Comparison of ENCODE assay signal across 1 cellular context in the genomic region with DNA sequence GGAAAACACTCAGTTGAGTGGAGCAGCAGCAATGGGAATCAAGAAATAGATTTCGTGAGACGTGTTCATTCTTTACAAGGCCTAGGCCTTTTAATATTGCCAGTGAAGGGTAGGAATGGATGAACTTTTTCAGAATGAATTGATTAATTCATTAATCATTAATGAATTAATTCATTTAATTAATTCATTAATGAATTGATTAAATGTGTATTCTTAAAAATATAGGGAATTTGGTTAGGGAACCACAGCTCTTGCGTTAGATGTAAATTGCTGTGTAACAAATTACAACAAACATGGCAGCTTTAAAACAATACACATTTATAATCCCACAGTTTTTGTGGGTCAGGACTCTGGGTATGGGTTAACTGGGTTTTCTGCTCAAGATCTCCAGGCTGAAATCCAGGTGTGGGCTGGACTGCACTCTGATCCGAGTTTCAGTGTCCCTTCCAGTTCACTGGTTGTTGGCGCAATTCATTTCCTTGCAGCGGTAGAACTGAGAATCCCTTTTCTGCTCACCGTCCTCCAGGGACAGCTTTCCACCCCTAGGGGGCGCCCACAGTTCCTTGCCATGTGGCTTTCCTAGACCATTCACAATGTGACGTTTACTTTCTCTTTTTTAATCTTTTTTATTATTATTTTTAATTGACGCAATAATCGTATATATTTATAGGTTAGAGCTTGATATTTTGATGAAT.
TF ChIP-seq lines count a peak whose summit lies in the region.

No MANE protein-coding gene starts in this region.

TF ChIP-seq in HepG2, 621 proteins besides CTCF, POLR2A, EP300 and RAD21 (continued from another document and continues in another):
- TF ChIP-seq ZNF30 (CRISPR knock-in tag; IDR thresholded peaks at IDR 0.05) (no peak), ZNF24 (IDR thresholded peaks at IDR 0.05) (no peak; the same call in 1 of the 2 replicates), ZBTB7A (CRISPR knock-in tag; IDR thresholded peaks at IDR 0.05) (no peak), RNF2 (conservative IDR thresholded peaks at IDR 0.05; ENCODE audit: low read depth) (no peak), ZNF589 (CRISPR knock-in tag; conservative IDR thresholded peaks at IDR 0.05) (no peak), KAT8 (CRISPR knock-in tag; IDR thresholded peaks at IDR 0.05) (no peak), ZNF557 (CRISPR knock-in tag; IDR thresholded peaks at IDR 0.05) (peak; percentile 80; the same call in 1 of the 2 replicates), MIER3 (CRISPR knock-in tag; IDR thresholded peaks at IDR 0.05; ENCODE audit: borderline replicate concordance) (peak; percentile 87; the same call in 1 of the 2 replicates), FOXK1 (CRISPR knock-in tag; IDR thresholded peaks at IDR 0.05; ENCODE audit: borderline replicate concordance, low read depth) (peak; percentile 71; the same call in 1 of the 2 replicates), SMARCE1 (IDR thresholded peaks at IDR 0.05; ENCODE audit: borderline replicate concordance) (no peak), ZSCAN25 (CRISPR knock-in tag; IDR thresholded peaks at IDR 0.05) (no peak), ZNF549 (CRISPR knock-in tag; IDR thresholded peaks at IDR 0.05) (no peak), ZBTB20 (CRISPR knock-in tag; IDR thresholded peaks at IDR 0.05; ENCODE audit: borderline replicate concordance, low read depth) (no peak), HOXA7 (CRISPR knock-in tag; IDR thresholded peaks at IDR 0.05) (no peak), KLF16 (CRISPR knock-in tag; IDR thresholded peaks at IDR 0.05) (peak in 1 of 2 experiments; percentile 57; a peak in 1 of 4 replicates), HES4 (CRISPR knock-in tag; IDR thresholded peaks at IDR 0.05; ENCODE audit: borderline replicate concordance) (no peak), GABPB1 (CRISPR knock-in tag; IDR thresholded peaks at IDR 0.05) (no peak; the same call in 1 of the 2 replicates), WIZ (CRISPR knock-in tag; IDR thresholded peaks at IDR 0.05) (no peak), ZNF354B (CRISPR knock-in tag; IDR thresholded peaks at IDR 0.05) (no peak), ZNF460 (CRISPR knock-in tag; IDR thresholded peaks at IDR 0.05; ENCODE audit: borderline replicate concordance) (no peak), NFE2L1 (CRISPR knock-in tag; IDR thresholded peaks at IDR 0.05; ENCODE audit: borderline replicate concordance) (no peak), PHF21A (CRISPR knock-in tag; IDR thresholded peaks at IDR 0.05) (no peak), ZNF546 (CRISPR knock-in tag; conservative IDR thresholded peaks at IDR 0.05) (no peak), ZNF563 (CRISPR knock-in tag; IDR thresholded peaks at IDR 0.05) (no peak), ZMYM4 (CRISPR knock-in tag; IDR thresholded peaks at IDR 0.05) (peak; percentile 91), DMAP1 (CRISPR knock-in tag; IDR thresholded peaks at IDR 0.05) (no peak; the same call in 1 of the 2 replicates), ZFP37 (CRISPR knock-in tag; IDR thresholded peaks at IDR 0.05; ENCODE audit: borderline replicate concordance) (peak; percentile 83), U2AF1 (optimal IDR thresholded peaks at IDR 0.05; ENCODE audit: low read depth, low read length) (no peak), KLF13 (CRISPR knock-in tag; IDR thresholded peaks at IDR 0.05) (no peak), SRSF4 (IDR thresholded peaks at IDR 0.05; ENCODE audit: low read depth, low read length, poor library complexity, severe bottlenecking) (no peak), FOXO1 (CRISPR knock-in tag; IDR thresholded peaks at IDR 0.05) (peak; percentile 79), ZNF749 (CRISPR knock-in tag; IDR thresholded peaks at IDR 0.05; ENCODE audit: borderline replicate concordance) (no peak; the same call in 1 of the 2 replicates), PAF1 (CRISPR knock-in tag; IDR thresholded peaks at IDR 0.05) (no peak)
- TF ChIP-seq, protein P1, sequence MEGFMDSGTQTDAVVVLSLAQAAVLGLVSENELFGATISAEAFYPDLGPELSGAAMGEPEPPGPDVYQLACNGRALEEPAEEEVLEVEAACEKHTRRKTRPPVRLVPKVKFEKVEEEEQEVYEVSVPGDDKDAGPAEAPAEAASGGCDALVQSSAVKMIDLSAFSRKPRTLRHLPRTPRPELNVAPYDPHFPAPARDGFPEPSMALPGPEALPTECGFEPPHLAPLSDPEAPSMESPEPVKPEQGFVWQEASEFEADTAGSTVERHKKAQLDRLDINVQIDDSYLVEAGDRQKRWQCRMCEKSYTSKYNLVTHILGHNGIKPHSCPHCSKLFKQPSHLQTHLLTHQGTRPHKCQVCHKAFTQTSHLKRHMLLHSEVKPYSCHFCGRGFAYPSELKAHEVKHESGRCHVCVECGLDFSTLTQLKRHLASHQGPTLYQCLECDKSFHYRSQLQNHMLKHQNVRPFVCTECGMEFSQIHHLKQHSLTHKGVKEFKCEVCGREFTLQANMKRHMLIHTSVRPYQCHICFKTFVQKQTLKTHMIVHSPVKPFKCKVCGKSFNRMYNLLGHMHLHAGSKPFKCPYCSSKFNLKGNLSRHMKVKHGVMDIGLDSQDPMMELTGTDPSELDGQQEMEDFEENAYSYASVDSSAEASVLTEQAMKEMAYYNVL (CRISPR knock-in tag; IDR thresholded peaks at IDR 0.05; ENCODE audit: borderline replicate concordance): no peak
- TF ChIP-seq, protein P2, sequence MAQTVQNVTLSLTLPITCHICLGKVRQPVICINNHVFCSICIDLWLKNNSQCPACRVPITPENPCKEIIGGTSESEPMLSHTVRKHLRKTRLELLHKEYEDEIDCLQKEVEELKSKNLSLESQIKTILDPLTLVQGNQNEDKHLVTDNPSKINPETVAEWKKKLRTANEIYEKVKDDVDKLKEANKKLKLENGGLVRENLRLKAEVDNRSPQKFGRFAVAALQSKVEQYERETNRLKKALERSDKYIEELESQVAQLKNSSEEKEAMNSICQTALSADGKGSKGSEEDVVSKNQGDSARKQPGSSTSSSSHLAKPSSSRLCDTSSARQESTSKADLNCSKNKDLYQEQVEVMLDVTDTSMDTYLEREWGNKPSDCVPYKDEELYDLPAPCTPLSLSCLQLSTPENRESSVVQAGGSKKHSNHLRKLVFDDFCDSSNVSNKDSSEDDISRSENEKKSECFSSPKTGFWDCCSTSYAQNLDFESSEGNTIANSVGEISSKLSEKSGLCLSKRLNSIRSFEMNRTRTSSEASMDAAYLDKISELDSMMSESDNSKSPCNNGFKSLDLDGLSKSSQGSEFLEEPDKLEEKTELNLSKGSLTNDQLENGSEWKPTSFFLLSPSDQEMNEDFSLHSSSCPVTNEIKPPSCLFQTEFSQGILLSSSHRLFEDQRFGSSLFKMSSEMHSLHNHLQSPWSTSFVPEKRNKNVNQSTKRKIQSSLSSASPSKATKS (CRISPR knock-in tag; IDR thresholded peaks at IDR 0.05): 0 out of 2 replicates have a peak, but pooled peaks have one; percentile 20
- TF ChIP-seq, protein P3, sequence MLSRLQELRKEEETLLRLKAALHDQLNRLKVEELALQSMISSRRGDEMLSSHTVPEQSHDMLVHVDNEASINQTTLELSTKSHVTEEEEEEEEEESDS (CRISPR knock-in tag; IDR thresholded peaks at IDR 0.05; ENCODE audit: borderline replicate concordance): peak; percentile 57; the same call in 1 of the 2 replicates
- TF ChIP-seq, protein P4, sequence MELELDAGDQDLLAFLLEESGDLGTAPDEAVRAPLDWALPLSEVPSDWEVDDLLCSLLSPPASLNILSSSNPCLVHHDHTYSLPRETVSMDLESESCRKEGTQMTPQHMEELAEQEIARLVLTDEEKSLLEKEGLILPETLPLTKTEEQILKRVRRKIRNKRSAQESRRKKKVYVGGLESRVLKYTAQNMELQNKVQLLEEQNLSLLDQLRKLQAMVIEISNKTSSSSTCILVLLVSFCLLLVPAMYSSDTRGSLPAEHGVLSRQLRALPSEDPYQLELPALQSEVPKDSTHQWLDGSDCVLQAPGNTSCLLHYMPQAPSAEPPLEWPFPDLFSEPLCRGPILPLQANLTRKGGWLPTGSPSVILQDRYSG (CRISPR knock-in tag; IDR thresholded peaks at IDR 0.05): peak; percentile 38; the same call in 1 of the 2 replicates
- TF ChIP-seq, protein P5, sequence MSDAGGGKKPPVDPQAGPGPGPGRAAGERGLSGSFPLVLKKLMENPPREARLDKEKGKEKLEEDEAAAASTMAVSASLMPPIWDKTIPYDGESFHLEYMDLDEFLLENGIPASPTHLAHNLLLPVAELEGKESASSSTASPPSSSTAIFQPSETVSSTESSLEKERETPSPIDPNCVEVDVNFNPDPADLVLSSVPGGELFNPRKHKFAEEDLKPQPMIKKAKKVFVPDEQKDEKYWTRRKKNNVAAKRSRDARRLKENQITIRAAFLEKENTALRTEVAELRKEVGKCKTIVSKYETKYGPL (CRISPR knock-in tag; IDR thresholded peaks at IDR 0.05): peak; percentile 16; the same call in 1 of the 2 replicates
- TF ChIP-seq, protein P6, sequence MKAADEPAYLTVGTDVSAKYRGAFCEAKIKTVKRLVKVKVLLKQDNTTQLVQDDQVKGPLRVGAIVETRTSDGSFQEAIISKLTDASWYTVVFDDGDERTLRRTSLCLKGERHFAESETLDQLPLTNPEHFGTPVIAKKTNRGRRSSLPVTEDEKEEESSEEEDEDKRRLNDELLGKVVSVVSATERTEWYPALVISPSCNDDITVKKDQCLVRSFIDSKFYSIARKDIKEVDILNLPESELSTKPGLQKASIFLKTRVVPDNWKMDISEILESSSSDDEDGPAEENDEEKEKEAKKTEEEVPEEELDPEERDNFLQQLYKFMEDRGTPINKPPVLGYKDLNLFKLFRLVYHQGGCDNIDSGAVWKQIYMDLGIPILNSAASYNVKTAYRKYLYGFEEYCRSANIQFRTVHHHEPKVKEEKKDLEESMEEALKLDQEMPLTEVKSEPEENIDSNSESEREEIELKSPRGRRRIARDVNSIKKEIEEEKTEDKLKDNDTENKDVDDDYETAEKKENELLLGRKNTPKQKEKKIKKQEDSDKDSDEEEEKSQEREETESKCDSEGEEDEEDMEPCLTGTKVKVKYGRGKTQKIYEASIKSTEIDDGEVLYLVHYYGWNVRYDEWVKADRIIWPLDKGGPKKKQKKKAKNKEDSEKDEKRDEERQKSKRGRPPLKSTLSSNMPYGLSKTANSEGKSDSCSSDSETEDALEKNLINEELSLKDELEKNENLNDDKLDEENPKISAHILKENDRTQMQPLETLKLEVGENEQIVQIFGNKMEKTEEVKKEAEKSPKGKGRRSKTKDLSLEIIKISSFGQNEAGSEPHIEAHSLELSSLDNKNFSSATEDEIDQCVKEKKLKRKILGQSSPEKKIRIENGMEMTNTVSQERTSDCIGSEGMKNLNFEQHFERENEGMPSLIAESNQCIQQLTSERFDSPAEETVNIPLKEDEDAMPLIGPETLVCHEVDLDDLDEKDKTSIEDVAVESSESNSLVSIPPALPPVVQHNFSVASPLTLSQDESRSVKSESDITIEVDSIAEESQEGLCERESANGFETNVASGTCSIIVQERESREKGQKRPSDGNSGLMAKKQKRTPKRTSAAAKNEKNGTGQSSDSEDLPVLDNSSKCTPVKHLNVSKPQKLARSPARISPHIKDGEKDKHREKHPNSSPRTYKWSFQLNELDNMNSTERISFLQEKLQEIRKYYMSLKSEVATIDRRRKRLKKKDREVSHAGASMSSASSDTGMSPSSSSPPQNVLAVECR (CRISPR knock-in tag; IDR thresholded peaks at IDR 0.05; ENCODE audit: borderline replicate concordance): peak; percentile 12; the same call in 1 of the 2 replicates
- TF ChIP-seq, protein P7, sequence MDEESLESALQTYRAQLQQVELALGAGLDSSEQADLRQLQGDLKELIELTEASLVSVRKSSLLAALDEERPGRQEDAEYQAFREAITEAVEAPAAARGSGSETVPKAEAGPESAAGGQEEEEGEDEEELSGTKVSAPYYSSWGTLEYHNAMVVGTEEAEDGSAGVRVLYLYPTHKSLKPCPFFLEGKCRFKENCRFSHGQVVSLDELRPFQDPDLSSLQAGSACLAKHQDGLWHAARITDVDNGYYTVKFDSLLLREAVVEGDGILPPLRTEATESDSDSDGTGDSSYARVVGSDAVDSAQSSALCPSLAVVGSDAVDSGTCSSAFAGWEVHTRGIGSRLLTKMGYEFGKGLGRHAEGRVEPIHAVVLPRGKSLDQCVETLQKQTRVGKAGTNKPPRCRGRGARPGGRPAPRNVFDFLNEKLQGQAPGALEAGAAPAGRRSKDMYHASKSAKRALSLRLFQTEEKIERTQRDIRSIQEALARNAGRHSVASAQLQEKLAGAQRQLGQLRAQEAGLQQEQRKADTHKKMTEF (CRISPR knock-in tag; IDR thresholded peaks at IDR 0.05): no peak; the same call in 1 of the 2 replicates
- TF ChIP-seq, protein P8, sequence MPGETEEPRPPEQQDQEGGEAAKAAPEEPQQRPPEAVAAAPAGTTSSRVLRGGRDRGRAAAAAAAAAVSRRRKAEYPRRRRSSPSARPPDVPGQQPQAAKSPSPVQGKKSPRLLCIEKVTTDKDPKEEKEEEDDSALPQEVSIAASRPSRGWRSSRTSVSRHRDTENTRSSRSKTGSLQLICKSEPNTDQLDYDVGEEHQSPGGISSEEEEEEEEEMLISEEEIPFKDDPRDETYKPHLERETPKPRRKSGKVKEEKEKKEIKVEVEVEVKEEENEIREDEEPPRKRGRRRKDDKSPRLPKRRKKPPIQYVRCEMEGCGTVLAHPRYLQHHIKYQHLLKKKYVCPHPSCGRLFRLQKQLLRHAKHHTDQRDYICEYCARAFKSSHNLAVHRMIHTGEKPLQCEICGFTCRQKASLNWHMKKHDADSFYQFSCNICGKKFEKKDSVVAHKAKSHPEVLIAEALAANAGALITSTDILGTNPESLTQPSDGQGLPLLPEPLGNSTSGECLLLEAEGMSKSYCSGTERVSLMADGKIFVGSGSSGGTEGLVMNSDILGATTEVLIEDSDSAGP (CRISPR knock-in tag; IDR thresholded peaks at IDR 0.05; ENCODE audit: borderline replicate concordance): no peak; the same call in 1 of the 2 replicates
- TF ChIP-seq, protein P9, sequence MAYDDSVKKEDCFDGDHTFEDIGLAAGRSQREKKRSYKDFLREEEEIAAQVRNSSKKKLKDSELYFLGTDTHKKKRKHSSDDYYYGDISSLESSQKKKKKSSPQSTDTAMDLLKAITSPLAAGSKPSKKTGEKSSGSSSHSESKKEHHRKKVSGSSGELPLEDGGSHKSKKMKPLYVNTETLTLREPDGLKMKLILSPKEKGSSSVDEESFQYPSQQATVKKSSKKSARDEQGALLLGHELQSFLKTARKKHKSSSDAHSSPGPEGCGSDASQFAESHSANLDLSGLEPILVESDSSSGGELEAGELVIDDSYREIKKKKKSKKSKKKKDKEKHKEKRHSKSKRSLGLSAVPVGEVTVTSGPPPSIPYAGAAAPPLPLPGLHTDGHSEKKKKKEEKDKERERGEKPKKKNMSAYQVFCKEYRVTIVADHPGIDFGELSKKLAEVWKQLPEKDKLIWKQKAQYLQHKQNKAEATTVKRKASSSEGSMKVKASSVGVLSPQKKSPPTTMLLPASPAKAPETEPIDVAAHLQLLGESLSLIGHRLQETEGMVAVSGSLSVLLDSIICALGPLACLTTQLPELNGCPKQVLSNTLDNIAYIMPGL (CRISPR knock-in tag; IDR thresholded peaks at IDR 0.05; ENCODE audit: borderline replicate concordance in 1 of 2, low read depth in 1 of 2): peak; percentile 74 to 90
- TF ChIP-seq, protein P10, sequence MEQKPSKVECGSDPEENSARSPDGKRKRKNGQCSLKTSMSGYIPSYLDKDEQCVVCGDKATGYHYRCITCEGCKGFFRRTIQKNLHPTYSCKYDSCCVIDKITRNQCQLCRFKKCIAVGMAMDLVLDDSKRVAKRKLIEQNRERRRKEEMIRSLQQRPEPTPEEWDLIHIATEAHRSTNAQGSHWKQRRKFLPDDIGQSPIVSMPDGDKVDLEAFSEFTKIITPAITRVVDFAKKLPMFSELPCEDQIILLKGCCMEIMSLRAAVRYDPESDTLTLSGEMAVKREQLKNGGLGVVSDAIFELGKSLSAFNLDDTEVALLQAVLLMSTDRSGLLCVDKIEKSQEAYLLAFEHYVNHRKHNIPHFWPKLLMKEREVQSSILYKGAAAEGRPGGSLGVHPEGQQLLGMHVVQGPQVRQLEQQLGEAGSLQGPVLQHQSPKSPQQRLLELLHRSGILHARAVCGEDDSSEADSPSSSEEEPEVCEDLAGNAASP (CRISPR knock-in tag; IDR thresholded peaks at IDR 0.05; ENCODE audit: borderline replicate concordance): peak; percentile 85
